ENCODE assay signal across 8 cellular contexts in the genomic region with DNA sequence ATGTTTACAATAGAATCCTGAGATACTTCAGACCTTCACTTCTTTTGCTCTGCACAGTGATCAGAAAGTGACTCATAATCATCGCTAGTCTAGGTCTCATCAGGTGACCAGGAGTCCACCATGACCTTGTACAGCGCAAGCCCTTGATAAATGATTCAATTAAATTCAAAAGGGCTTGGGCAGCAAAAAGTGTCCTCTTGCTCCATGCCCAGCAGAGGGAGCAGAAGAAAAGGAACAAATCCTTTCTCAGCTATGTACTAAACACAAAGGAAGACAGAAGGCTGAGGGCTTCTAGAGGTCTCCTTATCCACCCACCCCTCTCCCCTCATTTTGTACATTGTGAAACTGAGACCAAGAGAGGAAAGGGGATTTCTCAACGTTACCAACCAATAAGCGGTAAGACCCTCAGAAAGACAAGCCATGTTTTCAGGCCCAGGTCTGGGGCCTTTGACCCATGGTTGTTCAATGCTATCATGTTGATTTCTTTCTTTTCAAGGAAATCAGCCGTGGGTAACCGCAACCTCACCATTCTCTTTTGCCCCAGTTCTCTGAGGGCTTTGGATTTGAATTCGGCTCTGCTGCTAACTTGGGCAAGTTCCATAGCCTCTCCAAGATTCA.
DNase-seq lines count a peak whose midpoint lies in the region; ATAC-seq and TF ChIP-seq lines count a peak whose summit lies in the region.

No MANE protein-coding gene starts in this region.

- TF ChIP-seq CTCF in GM12864 (IDR thresholded peaks at IDR 0.05; ENCODE audit: low read depth, low read length, missing control alignments) (peak; percentile 30), MCF 10A (IDR thresholded peaks at IDR 0.05; ENCODE audit: unreplicated experiment) (peak; percentile 35), right lobe of liver (IDR thresholded peaks at IDR 0.05) (peak; percentile 35 to 57 (median 44)), suprapubic skin (IDR thresholded peaks at IDR 0.05) (no peak)

- intact Hi-C loops in MCF 10A (cut with micrococcal nuclease) = no loop called here
- intact Hi-C loops in right lobe of liver (cut with DNase I) = no loop called here

- no peaks in the 10 kb centered on the region for H3K27me3 Mint-ChIP-seq in MCF 10A (ENCODE audit: insufficient read depth, unreplicated experiment)

- no peak overlapping the region for H3K27ac Mint-ChIP-seq in MCF 10A (ENCODE audit: low read depth, unreplicated experiment)

- TF ChIP-seq EP300 in suprapubic skin (IDR thresholded peaks at IDR 0.05) = no peak

- H3K4me3 ChIP-seq in GM12864 (ENCODE audit: low read depth, low read length) (no peak overlapping the region), right lobe of liver (no peak overlapping the region), suprapubic skin (no peak overlapping the region)

- H3K27ac ChIP-seq in right lobe of liver = peak overlapping the region in 1 of 3 donors; percentile 49
- H3K27ac ChIP-seq in suprapubic skin = no peak overlapping the region

- H3K36me3 ChIP-seq in right lobe of liver (no peaks in the 10 kb centered on the region), suprapubic skin (no peaks in the 10 kb centered on the region)

- H3K9me3 Mint-ChIP-seq in MCF 10A (ENCODE audit: unreplicated experiment) = no peaks in the 10 kb centered on the region

- no peaks in the 10 kb centered on the region for H3K36me3 Mint-ChIP-seq in MCF 10A (ENCODE audit: insufficient read depth, unreplicated experiment)

- H3K27me3 ChIP-seq in right lobe of liver = no peaks in the 10 kb centered on the region
- H3K27me3 ChIP-seq in suprapubic skin = no peaks in the 10 kb centered on the region

- peaks cover 33% of the 10 kb centered on the region for H3K4me1 Mint-ChIP-seq in MCF 10A (ENCODE audit: insufficient read depth, unreplicated experiment)

- CTCF ChIA-PET in MCF 10A (lab: Yijun Ruan, JAX) = interaction anchor here (0.6 to 2.6 kb wide), 13 partner anchors 8 to 481 kb away, joined by 3 to 14 read pairs (median 3); no protein-coding TSS in a partner anchor

- WGBS in right lobe of liver (ENCODE audit: insufficient coverage, low coverage, low lambda C conversion rate, missing lambda C conversion rate) = 85% methylated on average over 7 of the region's 7 CpGs
- 80% methylated on average over 7 of the region's 7 CpGs for WGBS in suprapubic skin

- H3K4me3 Mint-ChIP-seq in MCF 10A (ENCODE audit: unreplicated experiment) = no peak overlapping the region

- POLR2A ChIA-PET in MCF 10A (lab: Yijun Ruan, JAX) = interaction anchor here (1.1 to 1.5 kb wide), 5 partner anchors 9 to 46 kb away, joined by 3 to 13 read pairs (median 4); no protein-coding TSS in a partner anchor

- TF ChIP-seq POLR2A in right lobe of liver (IDR thresholded peaks at IDR 0.05) (no peak), suprapubic skin (IDR thresholded peaks at IDR 0.05) (no peak)

- H3K9me3 ChIP-seq in right lobe of liver (no peaks in the 10 kb centered on the region), suprapubic skin (no peaks in the 10 kb centered on the region)

- H3K4me1 ChIP-seq in right lobe of liver (peaks cover 0 to 11% (median 0%) of the 10 kb centered on the region in 4 donors), suprapubic skin (peaks cover 21% of the 10 kb centered on the region)

- ATAC-seq in right lobe of liver = peak; percentile 71 to 83 (median 75)
- no peak for ATAC-seq in HG03175 (IDR thresholded peaks at IDR 0.05; ENCODE audit: unreplicated experiment)

- DNase-seq in GM12864 (ENCODE audit: low read depth) = no peak
- peak; percentile 0 for DNase-seq in NCI-H1694 (lab: John Stamatoyannopoulos, UW)
- peak; percentile 50 for DNase-seq in MCF 10A (ENCODE audit: unreplicated experiment)
- no peak for DNase-seq in right lobe of liver
- no peak for DNase-seq in activated CD4-positive, CD25-positive, alpha-beta regulatory T cell treated with anti-CD3 and anti-CD28 coated beads, Interleukin-2, amount 50 U/mL, for 72 hours
- no peak for DNase-seq in NCI-H187 treated with DMSO at 0.1 percent for 48 hours (lab: John Stamatoyannopoulos, UW)
- DNase-seq in suprapubic skin (ENCODE audit: low spot score in 2 of 2) = no peak

- no TSS peak for BruUV-seq in MCF 10A (replicated peaks; lab: Mats Ljungman, UMichigan)

Comparison
In these comparisons a context has a peak if more than half of its experiments do, and no peak if none do; other contexts are left out.
1. DNase-seq: peak in NCI-H1694 (single experiment) and MCF 10A (single experiment); none in GM12864 (single experiment), right lobe of liver (0 of 3), activated CD4-positive, CD25-positive, alpha-beta regulatory T cell treated with anti-CD3 and anti-CD28 coated beads, Interleukin-2, amount 50 U/mL, for 72 hours (single experiment), NCI-H187 treated with DMSO at 0.1 percent for 48 hours (single experiment) and suprapubic skin (0 of 2).
2. CTCF ChIP-seq: peak in GM12864 (single experiment), MCF 10A (single experiment) and right lobe of liver (4 of 4); none in suprapubic skin (0 of 2).